Comparison of ENCODE assay signal across 8 cellular contexts in the genomic region with DNA sequence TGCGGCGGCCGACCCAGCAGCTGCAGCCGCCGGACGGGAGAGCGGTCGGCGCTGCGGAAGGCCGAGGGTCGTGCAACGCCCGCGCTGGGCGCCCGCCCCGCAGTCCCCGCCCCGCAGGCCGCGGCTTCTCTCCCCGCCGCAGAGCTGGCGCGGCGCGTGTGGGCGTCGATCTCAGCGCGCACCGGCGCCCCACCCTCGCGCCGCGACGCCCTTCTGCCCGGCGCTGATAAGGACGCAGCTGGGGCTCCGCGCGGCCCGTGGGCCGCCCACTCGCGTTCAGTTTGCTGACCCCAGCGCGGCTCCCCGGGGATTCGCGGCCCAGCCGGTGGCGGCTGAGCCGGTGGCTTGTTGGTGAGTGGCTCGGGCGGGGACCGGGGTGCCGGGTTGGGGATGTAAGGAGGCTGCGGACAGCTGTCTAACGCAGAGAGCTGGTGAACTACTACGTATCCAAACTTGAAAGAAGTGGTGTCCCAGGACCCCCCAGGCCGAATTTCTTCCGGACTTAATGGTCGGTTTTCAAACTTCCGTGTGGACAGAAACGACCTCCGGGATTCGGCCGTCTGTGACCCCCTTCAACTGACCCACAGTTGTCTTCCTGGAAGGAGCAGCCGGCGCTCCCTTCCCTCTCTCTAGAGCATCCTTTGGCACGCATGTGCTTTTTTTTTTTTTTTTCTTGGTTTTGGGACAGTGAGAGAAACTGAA. TPM values are rescaled to one million over a fixed set of nuclear protein-coding genes. Genes with fewer than 3 reads are reported as not detected.
DNase-seq lines count a peak whose midpoint lies in the region; ATAC-seq and TF ChIP-seq lines count a peak whose summit lies in the region.

No MANE protein-coding gene starts in this region.

- intact Hi-C loops in activated CD8-positive, alpha-beta T cell treated with anti-CD3 and anti-CD28 coated beads for 36 hours (cut with micrococcal nuclease) = no loop called here

- TF ChIP-seq CTCF in activated CD8-positive, alpha-beta T cell treated with anti-CD3 and anti-CD28 coated beads for 36 hours (IDR thresholded peaks at IDR 0.05) = no peak
- TF ChIP-seq CTCF in fibroblast of villous mesenchyme (IDR thresholded peaks at IDR 0.05; ENCODE audit: insufficient read depth, low read depth, low read length) = no peak

- H3K4me1 Mint-ChIP-seq in activated CD8-positive, alpha-beta T cell treated with anti-CD3 and anti-CD28 coated beads for 36 hours (ENCODE audit: low read depth) = peaks cover 17% of the 10 kb centered on the region
- peaks cover 9 to 16% of the 10 kb centered on the region in 2 donors for H3K4me1 Mint-ChIP-seq in natural killer cell treated with Interleukin-12 subunit alpha and Interleukin-12 subunit beta and Interleukin-15 and Interleukin-18, amount 100 ng/mL, for 72 hours (ENCODE audit: low read depth in 2 of 2)

- no peaks in the 10 kb centered on the region for H3K36me3 Mint-ChIP-seq in activated CD8-positive, alpha-beta T cell treated with anti-CD3 and anti-CD28 coated beads for 36 hours (ENCODE audit: low read depth)
- no peaks in the 10 kb centered on the region for H3K36me3 Mint-ChIP-seq in natural killer cell treated with Interleukin-12 subunit alpha and Interleukin-12 subunit beta and Interleukin-15 and Interleukin-18, amount 100 ng/mL, for 72 hours

- DNase-seq in NCI-H748 (lab: John Stamatoyannopoulos, UW; ENCODE audit: unreplicated experiment) (peak; percentile 43), NCI-H748 treated with DMSO at 0.1 percent for 48 hours (lab: John Stamatoyannopoulos, UW) (no peak), HT1080 (ENCODE audit: low read depth) (peak; percentile 32), fibroblast of villous mesenchyme (ENCODE audit: low read depth) (peak; percentile 42), GOT3 (lab: John Stamatoyannopoulos, UW) (no peak)
- DNase-seq in activated CD8-positive, alpha-beta T cell treated with anti-CD3 and anti-CD28 coated beads for 36 hours = peak; percentile 21
- no peak for DNase-seq in natural killer cell treated with Interleukin-12 subunit alpha and Interleukin-12 subunit beta and Interleukin-15 and Interleukin-18, amount 100 ng/mL, for 72 hours (ENCODE audit: low spot score)

- POLR2A ChIA-PET in activated CD8-positive, alpha-beta T cell treated with anti-CD3 and anti-CD28 coated beads for 36 hours (lab: Charles Lee) = no interaction called here

- peak; percentile 43 for ATAC-seq in activated CD8-positive, alpha-beta T cell treated with anti-CD3 and anti-CD28 coated beads for 36 hours
- ATAC-seq in natural killer cell treated with Interleukin-12 subunit alpha and Interleukin-12 subunit beta and Interleukin-15 and Interleukin-18, amount 100 ng/mL, for 72 hours = peak; percentile 48 to 70
- ATAC-seq in HG03378 (IDR thresholded peaks at IDR 0.05; ENCODE audit: unreplicated experiment) = no peak

- no peaks in the 10 kb centered on the region for H3K9me3 Mint-ChIP-seq in activated CD8-positive, alpha-beta T cell treated with anti-CD3 and anti-CD28 coated beads for 36 hours
- H3K9me3 Mint-ChIP-seq in natural killer cell treated with Interleukin-12 subunit alpha and Interleukin-12 subunit beta and Interleukin-15 and Interleukin-18, amount 100 ng/mL, for 72 hours = no peaks in the 10 kb centered on the region

- H3K4me3 ChIP-seq in fibroblast of villous mesenchyme (ENCODE audit: low read depth, low read length) = peak overlapping the region; percentile 55

- H3K27ac Mint-ChIP-seq in activated CD8-positive, alpha-beta T cell treated with anti-CD3 and anti-CD28 coated beads for 36 hours = no peak overlapping the region
- H3K27ac Mint-ChIP-seq in natural killer cell treated with Interleukin-12 subunit alpha and Interleukin-12 subunit beta and Interleukin-15 and Interleukin-18, amount 100 ng/mL, for 72 hours = no peak overlapping the region

- H3K27me3 Mint-ChIP-seq in activated CD8-positive, alpha-beta T cell treated with anti-CD3 and anti-CD28 coated beads for 36 hours = peaks cover 48% of the 10 kb centered on the region
- H3K27me3 Mint-ChIP-seq in natural killer cell treated with Interleukin-12 subunit alpha and Interleukin-12 subunit beta and Interleukin-15 and Interleukin-18, amount 100 ng/mL, for 72 hours = peaks cover 32 to 49% of the 10 kb centered on the region in 2 donors

- peak overlapping the region; percentile 65 for H3K4me3 Mint-ChIP-seq in activated CD8-positive, alpha-beta T cell treated with anti-CD3 and anti-CD28 coated beads for 36 hours
- H3K4me3 Mint-ChIP-seq in natural killer cell treated with Interleukin-12 subunit alpha and Interleukin-12 subunit beta and Interleukin-15 and Interleukin-18, amount 100 ng/mL, for 72 hours = peak overlapping the region; percentile 66

- CTCF ChIA-PET in activated CD8-positive, alpha-beta T cell treated with anti-CD3 and anti-CD28 coated beads for 36 hours (lab: Charles Lee) = no interaction called here

RNA-seq across cellular contexts. Expression of gene FHDC1, which starts 1.6 kb away (rescaled TPM):
- 0.03 and 0.23 TPM in 2 replicates for total RNA-seq in HT1080 (2014; rRNA removed; shearing (Covaris generic))
- polyA plus RNA-seq in HT1080 (2015; cell fraction: cytosol; rRNA removed) = 0.23 and 0.45 TPM in 2 replicates
- polyA plus RNA-seq in HT1080 (2015; cell fraction: nucleus; rRNA removed) = 1.5 and 1.6 TPM in 2 replicates
- total RNA-seq in activated CD8-positive, alpha-beta T cell treated with anti-CD3 and anti-CD28 coated beads for 36 hours = under 1 TPM; 0.05 to 0.11 TPM
- 0.32 and 1.7 TPM in 2 replicates for total RNA-seq in fibroblast of villous mesenchyme
- under 1 TPM; 0.33 to 0.42 TPM for total RNA-seq in natural killer cell treated with Interleukin-12 subunit alpha and Interleukin-12 subunit beta and Interleukin-15 and Interleukin-18, amount 100 ng/mL, for 72 hours

Comparison
In these comparisons a context has a peak if more than half of its experiments do, and no peak if none do; other contexts are left out.
1. DNase-seq: peak in NCI-H748 (single experiment), HT1080 (single experiment), activated CD8-positive, alpha-beta T cell treated with anti-CD3 and anti-CD28 coated beads for 36 hours (single experiment) and fibroblast of villous mesenchyme (single experiment); none in NCI-H748 treated with DMSO at 0.1 percent for 48 hours (single experiment), natural killer cell treated with Interleukin-12 subunit alpha and Interleukin-12 subunit beta and Interleukin-15 and Interleukin-18, amount 100 ng/mL, for 72 hours (single experiment) and GOT3 (single experiment).